In the genomic region with DNA sequence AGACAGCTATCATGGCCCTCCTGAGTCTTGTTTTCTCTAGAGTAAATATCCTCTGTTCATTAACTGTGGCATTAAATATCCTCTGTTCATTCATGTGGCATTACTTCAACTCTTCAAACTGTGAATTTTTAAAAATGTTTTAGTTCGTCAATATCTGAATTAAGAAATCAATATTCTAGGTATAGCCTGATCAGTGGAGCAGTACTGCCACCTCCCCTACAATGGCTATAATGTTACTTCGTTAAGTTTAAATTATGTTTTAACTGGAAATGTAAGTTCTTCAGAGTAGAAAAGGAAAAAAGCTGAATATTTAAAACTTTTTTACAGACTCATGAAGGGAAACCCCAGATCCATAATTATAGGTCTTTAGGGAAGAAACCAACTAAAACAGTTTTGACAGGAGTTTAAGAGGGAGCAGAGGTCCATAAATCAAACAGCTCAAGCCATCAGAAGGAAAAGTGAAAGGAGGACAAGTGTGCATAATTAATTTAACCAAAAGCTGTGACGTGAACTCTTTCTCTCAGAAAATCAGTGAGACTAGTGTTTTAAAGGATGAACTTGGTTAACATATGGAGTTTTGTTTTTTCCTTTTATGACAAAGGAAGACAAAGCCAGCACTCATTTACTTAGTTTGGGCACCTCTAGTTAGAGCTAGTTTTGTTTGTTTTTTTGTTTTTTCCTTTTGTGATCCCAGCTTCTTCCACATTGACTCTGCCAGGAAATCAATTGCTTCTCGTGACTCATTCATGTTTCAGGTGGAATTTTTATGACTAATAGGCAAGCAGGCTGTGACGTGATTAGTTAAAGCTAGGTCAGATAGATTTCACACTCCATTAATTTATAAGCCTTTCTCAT, we compare ENCODE assay signal across 9 cellular contexts. TPM values are rescaled to one million over a fixed set of nuclear protein-coding genes. Genes with fewer than 3 reads are reported as not detected.
DNase-seq lines count a peak whose midpoint lies in the region; ATAC-seq lines count a peak whose summit lies in the region.
"Had no signal": no experiment of that assay in that cellular context is flagged by ENCODE, and none has a peak within 500 bp of the region (broad histone marks: within the 10 kb centered on the region; RNA-seq: fewer than 3 reads in every experiment).

No MANE protein-coding gene starts in this region.

- ATAC-seq in GM18907 (IDR thresholded peaks at IDR 0.05; ENCODE audit: unreplicated experiment), result peak; percentile 55
- no peak for ATAC-seq in aorta (ENCODE audit: low FRiP score)

- H3K4me1 ChIP-seq in aorta (ENCODE audit: control insufficient read depth in 1 of 2, insufficient read depth in 2 of 2, low read length in 2 of 2), result no peaks in the 10 kb centered on the region

- H3K4me3 ChIP-seq in aorta (ENCODE audit: low read length in 2 of 2), result no peak overlapping the region

- H3K9me3 ChIP-seq in aorta (ENCODE audit: control insufficient read depth, low read length), result no peaks in the 10 kb centered on the region

- intact Hi-C loops in aorta (cut with DNase I), result loop anchor here in 1 of 2 donors (5.0 kb wide), 1 partner anchor 46 kb away; a partner anchor contains a TSS

- 54 to 58% methylated on average over 5 of the region's 5 CpGs for WGBS in aorta, 2 donors

- H3K27me3 ChIP-seq in aorta (ENCODE audit: control insufficient read depth in 1 of 2, insufficient read depth in 2 of 2, low read length in 1 of 2), result no peaks in the 10 kb centered on the region

- peak; percentile 21 to 26 for DNase-seq in NCI-H446 (lab: John Stamatoyannopoulos, UW)
- peak; percentile 28 for DNase-seq in epidermal melanocyte (ENCODE audit: insufficient read length, low spot score)
- peak; percentile 6 for DNase-seq in retina
- DNase-seq in SKM-1 (lab: John Stamatoyannopoulos, UW; ENCODE audit: unreplicated experiment), result no peak
- DNase-seq in aorta, result no peak
- DNase-seq in stimulated activated naive CD4-positive, alpha-beta T cell treated with Interleukin-2 at 50 U/mL for 16 hours (lab: John Stamatoyannopoulos, UW), result no peak
- DNase-seq in stimulated activated CD4-positive, alpha-beta T cell treated with anti-CD3 and anti-CD28 coated beads, Interleukin-12 subunit alpha, Interleukin-12 subunit beta, amount 100 ng/mL, for 4 hours, result no peak

- H3K27ac ChIP-seq in aorta (ENCODE audit: low read depth in 1 of 2, low read length in 2 of 2), result no peak overlapping the region
- H3K27ac ChIP-seq: KMS-11 had no signal

- H3K36me3 ChIP-seq in aorta (ENCODE audit: control insufficient read depth in 1 of 2, insufficient read depth in 2 of 2, low read length in 1 of 2), result no peaks in the 10 kb centered on the region

RNA-seq across cellular contexts. Expression of a gene that starts 44.9 kb away (rescaled TPM):
- total RNA-seq in aorta, result 10 to 100 TPM; 13.1 to 15.7 TPM
- polyA plus RNA-seq in aorta, result 10 to 100 TPM in 1 of 2 donors, 1 to 10 TPM in 1; 9.4 to 31.1 TPM

Comparison
In these comparisons a context has a peak if more than half of its experiments do, and no peak if none do; other contexts are left out.
1. DNase-seq: peak in NCI-H446 (2 of 2), epidermal melanocyte (single experiment) and retina (single experiment); none in SKM-1 (single experiment), aorta (0 of 2), stimulated activated naive CD4-positive, alpha-beta T cell treated with Interleukin-2 at 50 U/mL for 16 hours (single experiment) and stimulated activated CD4-positive, alpha-beta T cell treated with anti-CD3 and anti-CD28 coated beads, Interleukin-12 subunit alpha, Interleukin-12 subunit beta, amount 100 ng/mL, for 4 hours (single experiment).